1 cellular context compared by ENCODE assay signal in genomic region chr6:139376604-139377218, GRCh38.
A peak's percentile ranks its signal among the peaks of the same experiment; 100 is the strongest.
TF ChIP-seq lines count a peak whose summit lies in the region.

No MANE protein-coding gene starts in this region.

TF ChIP-seq in K562, 482 proteins besides CTCF, POLR2A, EP300 and RAD21 (continued from another document and continues in another):
- TF ChIP-seq PRDM10 (IDR thresholded peaks at IDR 0.05; ENCODE audit: partially characterized antibody) (peak; percentile 9), ZFP30 (CRISPR knock-in tag; IDR thresholded peaks at IDR 0.05; ENCODE audit: borderline replicate concordance) (no peak), MTA3 (IDR thresholded peaks at IDR 0.05; ENCODE audit: borderline replicate concordance) (0 out of 2 replicates have a peak, but pooled peaks have one; percentile 41), PCBP1 (IDR thresholded peaks at IDR 0.05; ENCODE audit: low read depth, low read length, poor library complexity, severe bottlenecking) (no peak), LEF1 (IDR thresholded peaks at IDR 0.05) (peak; percentile 24; the same call in 1 of the 2 replicates), MTA1 (IDR thresholded peaks at IDR 0.05; ENCODE audit: borderline replicate concordance) (no peak), PBX2 (CRISPR knock-in tag; IDR thresholded peaks at IDR 0.05; ENCODE audit: low read depth) (no peak), PBX2 (tag; conservative IDR thresholded peaks at IDR 0.05; ENCODE audit: low read depth) (0 out of 2 replicates have a peak, but pooled peaks have one; percentile 9), RBM34 (IDR thresholded peaks at IDR 0.05; ENCODE audit: borderline replicate concordance, insufficient read depth, low read length) (no peak), GMEB1 (CRISPR knock-in tag; IDR thresholded peaks at IDR 0.05) (no peak), CBX1 (IDR thresholded peaks at IDR 0.05; ENCODE audit: low read depth) (no peak), MAX (CRISPR knock-in tag; IDR thresholded peaks at IDR 0.05) (no peak), MXI1 (IDR thresholded peaks at IDR 0.05; ENCODE audit: low read depth, low read length) (no peak), REST (CRISPR knock-in tag; IDR thresholded peaks at IDR 0.05; ENCODE audit: low read depth) (no peak), ZNF398 (CRISPR knock-in tag; IDR thresholded peaks at IDR 0.05) (no peak), ZNF354B (CRISPR knock-in tag; IDR thresholded peaks at IDR 0.05) (no peak), SMARCA4 (IDR thresholded peaks at IDR 0.05) (0 out of 2 replicates have a peak, but pooled peaks have one; percentile 11), GATA2 (CRISPR knock-in tag; IDR thresholded peaks at IDR 0.05) (peak; percentile 55), NR2C1 (IDR thresholded peaks at IDR 0.05) (peak; percentile 32; the same call in 1 of the 2 replicates), NR2C1 (tag; IDR thresholded peaks at IDR 0.05) (peak; percentile 55), ZNF146 (CRISPR knock-in tag; IDR thresholded peaks at IDR 0.05; ENCODE audit: unreplicated experiment) (no peak), TCF15 (CRISPR knock-in tag; IDR thresholded peaks at IDR 0.05) (no peak), ZNF740 (CRISPR knock-in tag; IDR thresholded peaks at IDR 0.05) (no peak), ZNF740 (tag; IDR thresholded peaks at IDR 0.05) (no peak), CTBP1 (IDR thresholded peaks at IDR 0.05; ENCODE audit: borderline replicate concordance) (peak; percentile 33; the same call in 1 of the 2 replicates), ATF2 (CRISPR knock-in tag; IDR thresholded peaks at IDR 0.05) (no peak), DACH1 (IDR thresholded peaks at IDR 0.05; ENCODE audit: partially characterized antibody) (peak; percentile 37), ZNF764 (CRISPR knock-in tag; IDR thresholded peaks at IDR 0.05; ENCODE audit: low read depth) (no peak), TAF15 (IDR thresholded peaks at IDR 0.05; ENCODE audit: low read depth, low read length) (no peak)
